In genomic region chr20:2508631-2509467, GRCh38 we compare ENCODE assay signal across 8 cellular contexts. TPM values are rescaled to one million over a fixed set of nuclear protein-coding genes. Genes with fewer than 3 reads are reported as not detected.
DNase-seq lines count a peak whose midpoint lies in the region; ATAC-seq and TF ChIP-seq lines count a peak whose summit lies in the region.

Gene ZNF343 (minus strand): TSS chr20:2508915. CDS start chr20:2493895, 15,020 bp downstream.

- TF ChIP-seq CTCF in chondrocyte (IDR thresholded peaks at IDR 0.05): peak; percentile 20

- peak within 1 kb of the TSS; percentile 98 for H3K27ac ChIP-seq in layer of hippocampus (ENCODE audit: low read depth, low read length)

- ATAC-seq in GM19023 (IDR thresholded peaks at IDR 0.05; ENCODE audit: unreplicated experiment) (peak; percentile 94), HG03196 (IDR thresholded peaks at IDR 0.05; ENCODE audit: unreplicated experiment) (peak; percentile 93)

- H3K9me3 Mint-ChIP-seq in chondrocyte (ENCODE audit: low read depth): no peaks in the 10 kb centered on the region

- DNase-seq in AG20443 (ENCODE audit: low spot score): peak; percentile 93
- DNase-seq in NCI-H446 treated with DMSO at 0.1 percent for 48 hours (lab: John Stamatoyannopoulos, UW): peak; percentile 72
- DNase-seq in activated CD4-positive, alpha-beta T cell treated with anti-CD3 and anti-CD28 coated beads for 1 hour: peak; percentile 66
- DNase-seq in chondrocyte (ENCODE audit: low spot score): no peak
- peak; percentile 79 for DNase-seq in stimulated activated CD4-positive, alpha-beta T cell treated with anti-CD3 and anti-CD28 coated beads, Interleukin-1b, Interleukin-23, amount 100 ng/mL, for 48 hours

- H3K27me3 ChIP-seq in layer of hippocampus (ENCODE audit: control insufficient read depth, insufficient read depth, low read length): no peaks in the 10 kb centered on the region

- H3K27me3 Mint-ChIP-seq in chondrocyte (ENCODE audit: low read depth): peaks cover 2% of the 10 kb centered on the region

- H3K4me1 Mint-ChIP-seq in chondrocyte (ENCODE audit: low read depth): peaks cover 13% of the 10 kb centered on the region

- H3K27ac Mint-ChIP-seq in chondrocyte (ENCODE audit: unreplicated experiment): peak within 1 kb of the TSS; percentile 98

- peak within 1 kb of the TSS; percentile 100 for H3K4me3 Mint-ChIP-seq in chondrocyte (ENCODE audit: unreplicated experiment)

- peaks cover 2% of the 10 kb centered on the region for H3K36me3 Mint-ChIP-seq in chondrocyte (ENCODE audit: low read depth)

RNA-seq across cellular contexts. Expression of gene ZNF343, which starts in this region (rescaled TPM):
- total RNA-seq in chondrocyte: 9.6 to 12.2 TPM (median 11.5 TPM) in 3 replicates
